Comparison of ENCODE assay signal across 24 cellular contexts in genomic region chr5:68147659-68148058, GRCh38.
DNase-seq lines count a peak whose midpoint lies in the region; ATAC-seq, FAIRE-seq and TF ChIP-seq lines count a peak whose summit lies in the region.
"Had no signal": no experiment of that assay in that cellular context is flagged by ENCODE, and none has a peak within 500 bp of the region (broad histone marks: within the 10 kb centered on the region; RNA-seq: fewer than 3 reads in every experiment).

No MANE protein-coding gene starts in this region.

- peaks cover 2% of the 10 kb centered on the region; the same call in 2 of the 3 replicates for H3K9me3 ChIP-seq in GM12878 (replicated peaks; ENCODE audit: control insufficient read depth, insufficient read depth, low read length)
- H3K9me3 ChIP-seq: breast epithelium, pancreas, right lobe of liver, testis had no signal

- ATAC-seq in GM18511 (IDR thresholded peaks at IDR 0.05; ENCODE audit: unreplicated experiment): peak; percentile 23
- ATAC-seq in GM19463 (IDR thresholded peaks at IDR 0.05; ENCODE audit: unreplicated experiment): peak; percentile 8
- peak; percentile 2 for ATAC-seq in HG03064 (IDR thresholded peaks at IDR 0.05; ENCODE audit: low read depth, unreplicated experiment)
- peak; percentile 35 for ATAC-seq in GM12878
- ATAC-seq: natural killer cell, pancreas, right lobe of liver, SK-N-SH treated with all-trans-retinoic acid at 6 μM for 48 hours, WTC11 had no signal

- intact Hi-C loops in GM12878 (cut with micrococcal nuclease; ENCODE audit: unreplicated experiment): loop anchor here (2.0 to 5.0 kb wide), 2 partner anchors 67 to 340 kb away; partner anchors contain the start of gene PIK3R1

- FAIRE-seq in GM12878 (lab: Jason Lieb, UNC) (no peak), frontal cortex (lab: Jason Lieb, UNC) (no peak)
- FAIRE-seq: pancreas had no signal

- peak overlapping the region; percentile 50; the same call in 1 of the 2 replicates for H3K27ac ChIP-seq in GM12878 (ENCODE audit: control insufficient read depth, insufficient read depth)
- H3K27ac ChIP-seq: breast epithelium, pancreas, right lobe of liver, testis had no signal

- no peak for TF ChIP-seq EP300 in GM12878 (IDR thresholded peaks at IDR 0.05; ENCODE audit: borderline replicate concordance in 1 of 2, control insufficient read depth in 1 of 2, low read depth in 2 of 2, low read length in 2 of 2)

- no peak overlapping the region for H3K9ac ChIP-seq in GM12878 (ENCODE audit: control insufficient read depth, insufficient read depth, low read length)

- no peaks in the 10 kb centered on the region for H4K20me1 ChIP-seq in GM12878 (ENCODE audit: control insufficient read depth, insufficient read depth)

- SMC1A ChIA-PET in GM12878 (lab: Charles Lee; ENCODE audit: uncharacterized antibody, unreplicated experiment): interaction anchor here (0.6 to 1.6 kb wide), 3 partner anchors 9 to 901 kb away, joined by 3 read pairs; no protein-coding TSS in a partner anchor

- peak overlapping the region; percentile 74; the same call in 1 of the 2 replicates for H2AFZ ChIP-seq in GM12878 (ENCODE audit: control insufficient read depth, low read depth, low read length)

- CTCF ChIA-PET in GM12878 (lab: Yijun Ruan, JAX): interaction anchor here (0.6 to 0.7 kb wide), 2 partner anchors 120 to 208 kb away, joined by 3 to 4 read pairs; no protein-coding TSS in a partner anchor

- 0% methylated on average over 3 of the region's 3 CpGs for WGBS in GM12878 (ENCODE audit: insufficient coverage, insufficient replicate concordance, low lambda C conversion rate, missing lambda C conversion rate)

- RAD21 ChIA-PET in GM12878 (lab: Charles Lee; ENCODE audit: unreplicated experiment): no interaction called here

- no peak for TF ChIP-seq RAD21 in GM12878 (IDR thresholded peaks at IDR 0.05; ENCODE audit: insufficient read depth, low read depth, low read length)

- no peaks in the 10 kb centered on the region for H3K36me3 ChIP-seq in GM12878 (ENCODE audit: control insufficient read depth in 2 of 2, insufficient read depth in 2 of 2, low read length in 1 of 2)
- H3K36me3 ChIP-seq: breast epithelium, pancreas, right lobe of liver had no signal

- BruUV-seq in GM12878 (replicated peaks; lab: Mats Ljungman, UMichigan): no TSS peak

- H3K4me3 ChIP-seq in GM12878: peak overlapping the region; percentile 0; the same call in 1 of the 2 replicates
- H3K4me3 ChIP-seq: breast epithelium, pancreas, right lobe of liver, testis had no signal

- no peak for DNase-seq in GM12878 (ENCODE audit: low read depth, low spot score)
- DNase-seq in AML-193 (lab: John Stamatoyannopoulos, UW): no peak
- no peak for DNase-seq in activated CD8-positive, alpha-beta memory T cell treated with anti-CD3 and anti-CD28 coated beads, Interleukin-2, amount 50 U/mL, for 4 hours
- DNase-seq in frontal cortex (ENCODE audit: low spot score in 2 of 2): no peak
- no peak for DNase-seq in OCI-M2 (lab: John Stamatoyannopoulos, UW; ENCODE audit: unreplicated experiment)
- DNase-seq: ACHN; cortex of kidney; HCEC 1CT; Kasumi-1; natural killer cell; NCI-H1092; NCI-H2029 treated with DMSO at 0.1 percent for 48 hours; NCI-H446 treated with DMSO at 0.1 percent for 48 hours; NK-92 treated with Interleukin-12 subunit alpha and Interleukin-12 subunit beta, amount 100 ng/mL, for 24 hours; pancreas; right lobe of liver; stimulated activated CD4-positive, alpha-beta T cell treated with anti-CD3 and anti-CD28 coated beads, Interleukin-15, amount 100 ng/mL, for 24 hours; testis had no signal

- H3K79me2 ChIP-seq in GM12878 (ENCODE audit: control insufficient read depth, insufficient read depth, low read length): no peaks in the 10 kb centered on the region

- POLR2A ChIA-PET in GM12878 (lab: Charles Lee): interaction anchor here (1.0 kb wide), 1 partner anchor 69 kb away, joined by 3 read pairs; no protein-coding TSS in a partner anchor

- no peaks in the 10 kb centered on the region for H3K27me3 ChIP-seq in GM12878 (replicated peaks in 1 of 2; ENCODE audit: control insufficient read depth in 2 of 2, insufficient read depth in 2 of 2, low read length in 1 of 2)
- H3K27me3 ChIP-seq: breast epithelium, pancreas, right lobe of liver, testis had no signal

- peak overlapping the region; percentile 12; the same call in 1 of the 2 replicates for H3K4me2 ChIP-seq in GM12878 (ENCODE audit: control insufficient read depth, insufficient read depth)

- TF ChIP-seq POLR2A in GM12878 (IDR thresholded peaks at IDR 0.05; ENCODE audit: low read depth, low read length): no peak

- TF ChIP-seq CTCF in GM12878 (IDR thresholded peaks at IDR 0.05 in 2 of 3, conservative IDR thresholded peaks at IDR 0.05 in 1 of 3; ENCODE audit: control insufficient read depth in 2 of 3, extremely low read depth in 1 of 3, insufficient read depth in 1 of 3, low read depth in 3 of 3, low read length in 3 of 3): no peak

- peaks cover 15% of the 10 kb centered on the region for H3K4me1 ChIP-seq in GM12878 (ENCODE audit: control insufficient read depth, insufficient read depth, low read length)
- H3K4me1 ChIP-seq: breast epithelium, pancreas, testis had no signal

- in situ Hi-C loops in GM12878 (cut with MboI): no loop called here

TF ChIP-seq in GM12878, 131 proteins besides CTCF, POLR2A, EP300 and RAD21:
- TF ChIP-seq RFX5 (IDR thresholded peaks at IDR 0.05; ENCODE audit: low read depth, low read length) (no peak), RUNX3 (IDR thresholded peaks at IDR 0.05; ENCODE audit: low read length) (peak; percentile 27; the same call in 1 of the 2 replicates), JUNB (IDR thresholded peaks at IDR 0.05) (peak; percentile 38; the same call in 1 of the 2 replicates)
